14 cellular contexts compared by ENCODE assay signal in genomic region chr3:192042116-192042515, GRCh38.
DNase-seq lines count a peak whose midpoint lies in the region; ATAC-seq and TF ChIP-seq lines count a peak whose summit lies in the region.
"Had no signal": no experiment of that assay in that cellular context is flagged by ENCODE, and none has a peak within 500 bp of the region (broad histone marks: within the 10 kb centered on the region; RNA-seq: fewer than 3 reads in every experiment).

No MANE protein-coding gene starts in this region.

- intact Hi-C loops in CD8-positive, alpha-beta T cell (cut with DNase I, micrococcal nuclease) = no loop called here

- H3K4me1 Mint-ChIP-seq in CD8-positive, alpha-beta T cell (ENCODE audit: low read depth) = no peaks in the 10 kb centered on the region
- H3K4me1 Mint-ChIP-seq: activated naive CD4-positive, alpha-beta T cell treated with anti-CD3 and anti-CD28 coated beads, Interleukin-2, amount 50 U/mL, for 24 hours had no signal

- H3K27me3 ChIP-seq in CD8-positive, alpha-beta T cell (ENCODE audit: insufficient read depth, low read length) = no peaks in the 10 kb centered on the region
- H3K27me3 ChIP-seq: Peyer's patch had no signal

- H3K27me3 Mint-ChIP-seq in CD8-positive, alpha-beta T cell (ENCODE audit: low read depth) = no peaks in the 10 kb centered on the region
- H3K27me3 Mint-ChIP-seq: activated naive CD4-positive, alpha-beta T cell treated with anti-CD3 and anti-CD28 coated beads, Interleukin-2, amount 50 U/mL, for 24 hours had no signal

- CTCF ChIA-PET in CD8-positive, alpha-beta T cell (lab: Charles Lee) = no interaction called here

- H3K36me3 ChIP-seq in CD8-positive, alpha-beta T cell (ENCODE audit: insufficient read depth, low read length) = no peaks in the 10 kb centered on the region
- H3K36me3 ChIP-seq: Peyer's patch had no signal

- ATAC-seq in GM19035 (IDR thresholded peaks at IDR 0.05; ENCODE audit: unreplicated experiment) (peak; percentile 98), GM21786 (IDR thresholded peaks at IDR 0.05; ENCODE audit: unreplicated experiment) (peak; percentile 99), HG03280 (IDR thresholded peaks at IDR 0.05; ENCODE audit: unreplicated experiment) (peak; percentile 99)
- no peak for ATAC-seq in CD8-positive, alpha-beta T cell
- ATAC-seq: sciatic nerve had no signal

- H3K9me3 Mint-ChIP-seq in CD8-positive, alpha-beta T cell = peaks cover 7% of the 10 kb centered on the region

- no peaks in the 10 kb centered on the region for H3K36me3 Mint-ChIP-seq in CD8-positive, alpha-beta T cell
- H3K36me3 Mint-ChIP-seq: activated naive CD4-positive, alpha-beta T cell treated with anti-CD3 and anti-CD28 coated beads, Interleukin-2, amount 50 U/mL, for 24 hours had no signal

- H3K27ac ChIP-seq in CD8-positive, alpha-beta T cell (ENCODE audit: low read depth, low read length) = no peak overlapping the region
- H3K27ac ChIP-seq: coronary artery, Peyer's patch had no signal

- no peaks in the 10 kb centered on the region for H3K9me3 ChIP-seq in CD8-positive, alpha-beta T cell (ENCODE audit: low read length)

- DNase-seq in germinal center (ENCODE audit: low spot score) (peak; percentile 60), epidermal melanocyte (ENCODE audit: insufficient read length, low spot score) (no peak), putamen (ENCODE audit: low spot score) (no peak)
- no peak for DNase-seq in CD8-positive, alpha-beta T cell
- DNase-seq: activated CD4-positive, alpha-beta T cell treated with anti-CD3 and anti-CD28 coated beads for 1 hour; mesenchymal stem cell; NCI-H1694; Peyer's patch had no signal

- no peaks in the 10 kb centered on the region for H3K4me1 ChIP-seq in CD8-positive, alpha-beta T cell (ENCODE audit: insufficient read depth, low read length)
- H3K4me1 ChIP-seq: Peyer's patch had no signal

- H3K27ac Mint-ChIP-seq in CD8-positive, alpha-beta T cell = no peak overlapping the region
- H3K27ac Mint-ChIP-seq: activated naive CD4-positive, alpha-beta T cell treated with anti-CD3 and anti-CD28 coated beads, Interleukin-2, amount 50 U/mL, for 24 hours had no signal

- POLR2A ChIA-PET in CD8-positive, alpha-beta T cell (lab: Charles Lee) = no interaction called here

- no peak overlapping the region for H3K4me3 ChIP-seq in CD8-positive, alpha-beta T cell (ENCODE audit: low read depth, low read length)
- H3K4me3 ChIP-seq: coronary artery, Peyer's patch had no signal

- no peak for TF ChIP-seq CTCF in CD8-positive, alpha-beta T cell (IDR thresholded peaks at IDR 0.05)

- H3K4me3 Mint-ChIP-seq in CD8-positive, alpha-beta T cell = no peak overlapping the region
- H3K4me3 Mint-ChIP-seq: activated naive CD4-positive, alpha-beta T cell treated with anti-CD3 and anti-CD28 coated beads, Interleukin-2, amount 50 U/mL, for 24 hours had no signal
